ENCODE assay signal across 26 cellular contexts in genomic region chr2:140498360-140498759, GRCh38.
"Had no signal": no experiment of that assay in that cellular context is flagged by ENCODE, and none has a peak within 500 bp of the region (broad histone marks: within the 10 kb centered on the region; RNA-seq: fewer than 3 reads in every experiment).

No MANE protein-coding gene starts in this region.

- H3K4me3 ChIP-seq: body of pancreas, colonic mucosa had no signal

- DNase-seq: activated B cell treated with CpG ODN at 0.5 μM for 24 hours; activated CD4-positive, alpha-beta T cell treated with anti-CD3 and anti-CD28 coated beads for 48 hours; activated CD4-positive, alpha-beta T cell treated with anti-CD3 and anti-CD28 coated beads, Interleukin-2, amount 50 U/mL, for 1 hour; activated CD4-positive, alpha-beta T cell treated with anti-CD3 and anti-CD28 coated beads, Interleukin-2, amount 50 U/mL, for 48 hours; activated CD8-positive, alpha-beta memory T cell treated with anti-CD3 and anti-CD28 coated beads for 24 hours; activated CD8-positive, alpha-beta T cell treated with anti-CD3 and anti-CD28 coated beads for 36 hours; activated effector memory CD4-positive, alpha-beta T cell treated with Interleukin-2 at 50 U/mL for 16 hours; activated gamma-delta T cell treated with Interleukin-2 at 50 U/mL for 16 hours; activated naive CD4-positive, alpha-beta T cell treated with anti-CD3 and anti-CD28 coated beads, Interleukin-2, amount 50 U/mL, for 16 hours; activated naive CD4-positive, alpha-beta T cell treated with Interleukin-2 at 50 U/mL for 16 hours; activated T-cell treated with anti-CD3 and anti-CD28 coated beads, Interleukin-2, amount 50 U/mL, for 4 hours; amniotic stem cell; aorta; body of pancreas; caudate nucleus; colonic mucosa; effector memory CD4-positive, alpha-beta T cell; endodermal cell; foreskin fibroblast; head of caudate nucleus; T-helper 17 cell; T1000; WERI-Rb-1 had no signal

- H3K27me3 ChIP-seq: body of pancreas, colonic mucosa had no signal

- H3K9me3 ChIP-seq: body of pancreas, colonic mucosa had no signal

- H3K27ac ChIP-seq: body of pancreas, colonic mucosa, WERI-Rb-1 had no signal

- H3K36me3 ChIP-seq: colonic mucosa, WERI-Rb-1 had no signal

- ATAC-seq: activated CD4-positive, CD25-positive, alpha-beta regulatory T cell treated with anti-CD3 and anti-CD28 coated beads, Interleukin-2, amount 50 U/mL, for 24 hours; activated CD8-positive, alpha-beta T cell treated with anti-CD3 and anti-CD28 coated beads for 36 hours; activated T-cell treated with anti-CD3 and anti-CD28 coated beads, Interleukin-2, amount 50 U/mL, for 4 hours; activated T-helper 17 cell treated with anti-CD3 and anti-CD28 coated beads, Interleukin-2, amount 50 U/mL, for 72 hours; body of pancreas; esophagus mucosa; T-helper 17 cell had no signal

- H3K4me1 ChIP-seq: body of pancreas, colonic mucosa had no signal
